In genomic region chr17:65561394-65562205, GRCh38 we compare ENCODE assay signal across 8 cellular contexts. TPM values are rescaled to one million over a fixed set of nuclear protein-coding genes. Genes with fewer than 3 reads are reported as not detected.
DNase-seq lines count a peak whose midpoint lies in the region; ATAC-seq and TF ChIP-seq lines count a peak whose summit lies in the region.

Gene AXIN2, minus strand, starts transcription at chr17:65561648. Its CDS starts 3,028 bp downstream, at chr17:65558620.

- ATAC-seq in HG02885 (IDR thresholded peaks at IDR 0.05; ENCODE audit: poor library complexity, unreplicated experiment): peak; percentile 84
- ATAC-seq in HG03378 (IDR thresholded peaks at IDR 0.05; ENCODE audit: unreplicated experiment): no peak

- TF ChIP-seq CTCF in GM13977 (IDR thresholded peaks at IDR 0.05; ENCODE audit: extremely low read depth, insufficient read depth, missing control alignments) (no peak), VCaP (conservative IDR thresholded peaks at IDR 0.05) (peak; percentile 42; the same call in 1 of the 2 replicates), MCF 10A (IDR thresholded peaks at IDR 0.05; ENCODE audit: unreplicated experiment) (no peak)

- no peaks in the 10 kb centered on the region for H3K9me3 Mint-ChIP-seq in MCF 10A (ENCODE audit: unreplicated experiment)

- H3K9me3 ChIP-seq in iPS-20b (ENCODE audit: insufficient read depth, low read depth, low read length) (no peaks in the 10 kb centered on the region), skeletal muscle tissue (ENCODE audit: control insufficient read depth in 3 of 3, low read length in 3 of 3) (no peaks in the 10 kb centered on the region)

- H3K4me3 ChIP-seq in iPS-20b (ENCODE audit: low read length) (peak within 1 kb of the TSS; percentile 92; the same call in 1 of the 2 replicates), skeletal muscle tissue (ENCODE audit: low read length in 3 of 3) (peak within 1 kb of the TSS; percentile 58 to 78 (median 76))

- no TSS peak for BruUV-seq in MCF 10A (replicated peaks; lab: Mats Ljungman, UMichigan)

- H3K27me3 Mint-ChIP-seq in MCF 10A (ENCODE audit: insufficient read depth, unreplicated experiment): peaks cover 10% of the 10 kb centered on the region

- H3K27me3 ChIP-seq in iPS-20b (ENCODE audit: insufficient read depth, low read length) (peaks cover 23% of the 10 kb centered on the region; the same call in 1 of the 2 replicates), skeletal muscle tissue (ENCODE audit: control insufficient read depth in 3 of 3, insufficient read depth in 3 of 3, low read length in 3 of 3) (no peaks in the 10 kb centered on the region)

- peak within 1 kb of the TSS; percentile 80 for H3K4me3 Mint-ChIP-seq in MCF 10A (ENCODE audit: unreplicated experiment)

- peaks cover 19% of the 10 kb centered on the region for H3K36me3 ChIP-seq in iPS-20b (ENCODE audit: insufficient read depth, low read depth, low read length)
- peaks cover 0 to 2% (median 2%) of the 10 kb centered on the region in 3 donors for H3K36me3 ChIP-seq in skeletal muscle tissue (ENCODE audit: control insufficient read depth in 3 of 3, insufficient read depth in 3 of 3, low read length in 3 of 3)

- no peaks in the 10 kb centered on the region for H3K4me1 Mint-ChIP-seq in MCF 10A (ENCODE audit: insufficient read depth, unreplicated experiment)

- peak within 1 kb of the TSS; percentile 25 for H3K27ac Mint-ChIP-seq in MCF 10A (ENCODE audit: low read depth, unreplicated experiment)

- POLR2A ChIA-PET in MCF 10A (lab: Yijun Ruan, JAX): no interaction called here

- peak within 1 kb of the TSS; percentile 87 for H3K27ac ChIP-seq in VCaP
- no peak within 1 kb of the TSS for H3K27ac ChIP-seq in iPS-20b (ENCODE audit: low read length)
- H3K27ac ChIP-seq in skeletal muscle tissue (ENCODE audit: low read depth, low read length): peak within 1 kb of the TSS; percentile 92

- intact Hi-C loops in MCF 10A (cut with micrococcal nuclease): loop anchor here (1.0 to 10.0 kb wide), 2 partner anchors 427 to 603 kb away; no protein-coding TSS in a partner anchor

- peak within 1 kb of the TSS; percentile 69 for H3K9ac ChIP-seq in iPS-20b (ENCODE audit: low read depth, low read length)
- H3K9ac ChIP-seq in skeletal muscle tissue (ENCODE audit: low read depth in 1 of 3, low read length in 3 of 3): peak within 1 kb of the TSS; percentile 77 to 91 (median 80)

- in situ Hi-C loops in GM13977 (cut with MboI; ENCODE audit: low pct_unique_long_range_greater_than_20kb, low sequenced_read_pairs, unreplicated experiment): no loop called here

- peaks cover 5% of the 10 kb centered on the region for H3K36me3 Mint-ChIP-seq in MCF 10A (ENCODE audit: insufficient read depth, unreplicated experiment)

- CTCF ChIA-PET in MCF 10A (lab: Yijun Ruan, JAX): interaction anchor here (0.5 to 0.6 kb wide), 3 partner anchors 9 to 650 kb away, joined by 3 to 4 read pairs (median 4); no protein-coding TSS in a partner anchor

- DNase-seq in GM13977 (ENCODE audit: low spot score) (peak; percentile 96), NCI-H1694 treated with DMSO at 0.1 percent for 48 hours (lab: John Stamatoyannopoulos, UW) (peak; percentile 78), MCF 10A (ENCODE audit: unreplicated experiment) (peak; percentile 83)

- peaks cover 24% of the 10 kb centered on the region for H3K4me1 ChIP-seq in iPS-20b (ENCODE audit: insufficient read depth, low read length)
- peaks cover 14 to 46% (median 29%) of the 10 kb centered on the region in 3 donors for H3K4me1 ChIP-seq in skeletal muscle tissue (ENCODE audit: control insufficient read depth in 3 of 3, insufficient read depth in 3 of 3, low read length in 3 of 3)

RNA-seq across cellular contexts. Expression of gene AXIN2, which starts in this region (rescaled TPM):
- total RNA-seq in MCF 10A (2022) (0.16 and 0.52 TPM in 2 replicates), skeletal muscle tissue (19.8 TPM)

Comparison
In these comparisons a context has a peak if more than half of its experiments do, and no peak if none do; other contexts are left out.
1. RNA of gene AXIN2 (total RNA-seq): 19.8 TPM in skeletal muscle tissue (single experiment); 0.16 to 0.52 TPM in MCF 10A; every median in the first group is over 10 times any median in the second.
2. Peak in DNase-seq in MCF 10A; RNA of the gene not detected or under 1 TPM.
3. Peak in every context shown above with its lines, with median percentiles within 50 percentile points of each other: DNase-seq.